Comparison of ENCODE assay signal across 8 cellular contexts in the genomic region with DNA sequence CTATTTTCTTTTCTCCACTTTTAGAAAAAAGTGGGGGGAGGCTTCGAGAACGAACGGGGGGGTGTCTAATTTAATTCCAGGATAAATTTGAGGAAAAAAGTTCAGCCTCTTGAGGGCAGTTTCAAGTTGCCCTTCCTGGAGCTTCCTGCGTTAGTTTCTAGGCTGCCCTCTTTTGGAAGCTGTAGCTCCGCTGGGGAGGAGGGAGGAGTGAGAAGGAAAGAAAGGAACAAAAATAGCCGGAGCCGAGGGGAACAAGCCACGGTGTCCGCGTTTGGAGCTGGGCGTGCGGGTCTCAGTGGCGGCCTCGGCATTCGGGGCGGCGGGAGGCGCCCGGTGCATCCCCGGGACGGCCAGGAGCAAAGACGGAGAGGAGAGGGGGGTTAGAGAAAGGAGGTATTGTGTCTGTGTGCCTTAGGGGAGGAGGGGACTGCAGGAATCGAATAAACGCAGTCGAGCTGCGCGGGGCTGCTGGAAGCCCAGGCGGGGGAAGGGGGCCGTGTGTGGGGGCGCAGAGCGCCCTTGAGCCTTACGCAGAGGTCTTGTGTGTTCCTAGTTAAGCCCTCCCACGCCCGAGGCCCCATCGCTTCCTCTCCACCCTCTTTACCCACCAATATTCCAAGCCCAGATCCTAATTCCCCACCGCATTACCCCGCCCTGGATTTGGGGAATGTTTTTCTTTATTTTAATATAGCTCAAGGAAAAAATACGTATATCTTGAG. TPM values are rescaled to one million over a fixed set of nuclear protein-coding genes. Genes with fewer than 3 reads are reported as not detected.
DNase-seq lines count a peak whose midpoint lies in the region; ATAC-seq lines count a peak whose summit lies in the region.

No MANE protein-coding gene starts in this region.

- H3K9me3 Mint-ChIP-seq in activated T-helper 17 cell treated with anti-CD3 and anti-CD28 coated beads, Interleukin-2, amount 50 U/mL, for 72 hours = no peaks in the 10 kb centered on the region

- intact Hi-C loops in Right ventricle myocardium inferior (cut with DNase I) = no loop called here

- H3K4me1 Mint-ChIP-seq in activated T-helper 17 cell treated with anti-CD3 and anti-CD28 coated beads, Interleukin-2, amount 50 U/mL, for 72 hours = peaks cover 7% of the 10 kb centered on the region

- peaks cover 8% of the 10 kb centered on the region for H3K36me3 Mint-ChIP-seq in activated T-helper 17 cell treated with anti-CD3 and anti-CD28 coated beads, Interleukin-2, amount 50 U/mL, for 72 hours (ENCODE audit: low read depth)

- in situ Hi-C loops in ACHN (cut with HindIII; ENCODE audit: low pct_ligation_motif_present, low pct_unique_long_range_greater_than_20kb, low sequenced_read_pairs) = no loop called here

- no peak for ATAC-seq in activated T-helper 17 cell treated with anti-CD3 and anti-CD28 coated beads, Interleukin-2, amount 50 U/mL, for 72 hours (replicated peaks)
- ATAC-seq in Right ventricle myocardium inferior (peak; percentile 33), GM21529 (IDR thresholded peaks at IDR 0.05; ENCODE audit: unreplicated experiment) (no peak), HG02981 (IDR thresholded peaks at IDR 0.05; ENCODE audit: unreplicated experiment) (no peak)

- H3K27ac Mint-ChIP-seq in activated T-helper 17 cell treated with anti-CD3 and anti-CD28 coated beads, Interleukin-2, amount 50 U/mL, for 72 hours = no peak overlapping the region

- peak; percentile 87 for DNase-seq in ACHN
- DNase-seq in GOT3 (lab: John Stamatoyannopoulos, UW) = peak; percentile 37
- DNase-seq in NCI-H2227 treated with DMSO at 0.1 percent for 48 hours (lab: John Stamatoyannopoulos, UW) = peak; percentile 79
- peak; percentile 81 for DNase-seq in Right ventricle myocardium inferior (ENCODE audit: missing footprints)
- peak in 53 of 56 donors; percentile 16 to 94 (median 75) for DNase-seq in nucleus accumbens (lab: John Stamatoyannopoulos, UW)

- peak overlapping the region; percentile 70 for H3K4me3 Mint-ChIP-seq in activated T-helper 17 cell treated with anti-CD3 and anti-CD28 coated beads, Interleukin-2, amount 50 U/mL, for 72 hours

- peaks cover 45% of the 10 kb centered on the region for H3K27me3 Mint-ChIP-seq in activated T-helper 17 cell treated with anti-CD3 and anti-CD28 coated beads, Interleukin-2, amount 50 U/mL, for 72 hours

RNA-seq across cellular contexts. Expression of a gene that starts 2.0 kb away (rescaled TPM):
- 10 to 100 TPM; 46.3 to 49.2 TPM for total RNA-seq in activated T-helper 17 cell treated with anti-CD3 and anti-CD28 coated beads, Interleukin-2, amount 50 U/mL, for 72 hours
- 34.8 TPM for total RNA-seq in Right ventricle myocardium inferior

Comparison
In these comparisons a context has a peak if more than half of its experiments do, and no peak if none do; other contexts are left out.
1. DNase-seq: peak in every context shown above with its lines; median percentile 87 in ACHN; 81 in Right ventricle myocardium inferior; 79 in NCI-H2227 treated with DMSO at 0.1 percent for 48 hours; 75 in nucleus accumbens; 37 in GOT3.